23 cellular contexts compared by ENCODE assay signal in the genomic region with DNA sequence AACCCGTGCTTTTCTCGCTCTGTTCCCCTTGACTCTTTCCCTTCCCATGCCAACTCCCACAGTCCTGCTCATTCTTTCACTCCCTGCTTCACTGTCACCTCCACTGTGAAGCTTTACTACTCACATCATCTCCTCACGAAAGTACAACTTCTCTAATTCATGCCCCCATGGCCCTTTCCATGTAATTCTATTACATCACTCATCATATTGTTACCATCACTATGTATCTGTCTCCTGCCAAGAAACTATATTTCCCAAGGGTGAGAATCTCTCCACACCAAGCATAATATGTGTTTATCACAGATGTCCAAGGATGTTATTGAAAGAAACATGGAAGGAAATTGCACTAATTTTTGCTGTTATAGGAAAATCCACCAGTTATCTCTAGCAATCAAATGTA.
"Had no signal": no experiment of that assay in that cellular context is flagged by ENCODE, and none has a peak within 500 bp of the region (broad histone marks: within the 10 kb centered on the region; RNA-seq: fewer than 3 reads in every experiment).

No MANE protein-coding gene starts in this region.

- H3K36me3 Mint-ChIP-seq: stimulated activated memory B cell treated with anti-CD40 and anti-IgM and Interleukin-4, amounts not matched to agents 10 μg/mL and 1 μg/mL and 100 μg/mL, for 72 hours had no signal

- H3K9me3 ChIP-seq: colonic mucosa, gastroesophageal sphincter, left ventricle myocardium inferior, prostate gland, spleen, thoracic aorta, transverse colon had no signal

- ATAC-seq: gastroesophageal sphincter; left cardiac atrium; naive thymus-derived CD4-positive, alpha-beta T cell; stimulated activated memory B cell treated with anti-CD40 and anti-IgM and Interleukin-4, amounts not matched to agents 10 μg/mL and 1 μg/mL and 100 μg/mL, for 72 hours; stimulated activated naive CD8-positive, alpha-beta T cell treated with anti-CD3 and anti-CD28 coated beads, Interleukin-15, amount 100 ng/mL, for 72 hours had no signal

- H3K4me3 Mint-ChIP-seq: naive thymus-derived CD4-positive, alpha-beta T cell; neural progenitor cell; stimulated activated memory B cell treated with anti-CD40 and anti-IgM and Interleukin-4, amounts not matched to agents 10 μg/mL and 1 μg/mL and 100 μg/mL, for 72 hours; stimulated activated naive CD8-positive, alpha-beta T cell treated with anti-CD3 and anti-CD28 coated beads, Interleukin-15, amount 100 ng/mL, for 72 hours had no signal

- H3K4me3 ChIP-seq: colonic mucosa, gastroesophageal sphincter, left ventricle myocardium inferior, lung, neural progenitor cell, prostate gland, spleen, thoracic aorta, transverse colon had no signal

- H3K4me1 Mint-ChIP-seq: stimulated activated memory B cell treated with anti-CD40 and anti-IgM and Interleukin-4, amounts not matched to agents 10 μg/mL and 1 μg/mL and 100 μg/mL, for 72 hours; stimulated activated naive CD8-positive, alpha-beta T cell treated with anti-CD3 and anti-CD28 coated beads, Interleukin-15, amount 100 ng/mL, for 72 hours had no signal

- DNase-seq: caudate nucleus; colonic mucosa; dermis blood vessel endothelial cell; erythroblast; kidney; left cardiac atrium; left ventricle myocardium inferior; mesendoderm; naive thymus-derived CD4-positive, alpha-beta T cell; occipital lobe; spleen; stimulated activated CD4-positive, alpha-beta T cell treated with anti-CD3 and anti-CD28 coated beads, Interleukin-15, amount 100 ng/mL, for 24 hours; stimulated activated CD4-positive, alpha-beta T cell treated with anti-CD3 and anti-CD28 coated beads, Interleukin-1b, Interleukin-23, amount 100 ng/mL, for 48 hours; stimulated activated CD4-positive, alpha-beta T cell treated with anti-CD3 and anti-CD28 coated beads, Interleukin-4, amount 100 ng/mL, for 24 hours; stimulated activated naive CD8-positive, alpha-beta T cell treated with anti-CD3 and anti-CD28 coated beads, Interleukin-15, amount 100 ng/mL, for 72 hours; substantia nigra; transverse colon had no signal

- H3K27ac Mint-ChIP-seq: naive thymus-derived CD4-positive, alpha-beta T cell; neural progenitor cell; stimulated activated memory B cell treated with anti-CD40 and anti-IgM and Interleukin-4, amounts not matched to agents 10 μg/mL and 1 μg/mL and 100 μg/mL, for 72 hours; stimulated activated naive CD8-positive, alpha-beta T cell treated with anti-CD3 and anti-CD28 coated beads, Interleukin-15, amount 100 ng/mL, for 72 hours had no signal
